17 cellular contexts compared by ENCODE assay signal in the genomic region with DNA sequence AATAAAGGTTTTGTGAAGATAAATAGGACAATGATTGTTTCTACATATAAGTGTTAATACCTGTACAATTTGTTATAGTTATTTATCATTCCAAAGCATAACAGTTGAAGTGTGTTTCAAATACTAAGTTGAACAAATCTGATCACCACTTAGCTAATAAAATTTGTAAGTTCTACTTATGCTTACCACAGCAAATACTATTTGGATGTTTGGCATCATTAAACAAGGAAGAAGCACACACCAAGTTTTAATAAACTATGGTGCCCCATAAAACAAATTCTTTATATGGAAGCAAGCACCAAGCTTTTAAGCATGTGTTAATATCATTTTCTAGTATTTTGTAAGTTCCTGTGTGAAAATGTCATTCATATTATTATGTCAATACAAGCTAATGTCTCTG.
"Had no signal": no experiment of that assay in that cellular context is flagged by ENCODE, and none has a peak within 500 bp of the region (broad histone marks: within the 10 kb centered on the region; RNA-seq: fewer than 3 reads in every experiment).

No MANE protein-coding gene starts in this region.

- H3K4me1 ChIP-seq: gastrocnemius medialis had no signal

- H3K4me2 ChIP-seq: hepatocyte had no signal

- H3K9me3 ChIP-seq: gastrocnemius medialis, mucosa of descending colon had no signal

- H3K79me2 ChIP-seq: hepatocyte had no signal

- H3K36me3 ChIP-seq: gastrocnemius medialis had no signal

- H3K4me3 ChIP-seq: dorsolateral prefrontal cortex, gastrocnemius medialis, hepatocyte, lung, mucosa of descending colon had no signal

- ATAC-seq: gastrocnemius medialis, mucosa of descending colon, natural killer cell, T-cell had no signal

- H2AFZ ChIP-seq: hepatocyte had no signal

- H3K27ac ChIP-seq: dorsolateral prefrontal cortex, gastrocnemius medialis, hepatocyte had no signal

- DNase-seq: activated CD4-positive, alpha-beta memory T cell treated with anti-CD3 and anti-CD28 coated beads for 36 hours; activated CD4-positive, alpha-beta T cell treated with anti-CD3 and anti-CD28 coated beads for 1 hour; activated gamma-delta T cell treated with Interleukin-2 at 50 U/mL for 16 hours; activated naive CD8-positive, alpha-beta T cell treated with anti-CD3 and anti-CD28 coated beads, Interleukin-2, amount 10 ng/mL, durations not matched to agents 7 days and 5 days; activated T-cell treated with anti-CD3 and anti-CD28 coated beads, Interleukin-2, amount 50 U/mL, for 48 hours; aorta; dorsolateral prefrontal cortex; gastrocnemius medialis; mucosa of descending colon; natural killer cell; occipital lobe; stimulated activated CD4-positive, alpha-beta T cell treated with anti-CD3 and anti-CD28 coated beads, Interleukin-4, amount 100 ng/mL, for 1 hour; stimulated activated CD8-positive, alpha-beta memory T cell treated with anti-CD3 and anti-CD28 coated beads, Interleukin-4, amount 100 ng/mL, for 48 hours; T-cell; T1000 had no signal
